In genomic region chr2:207239754-207240494, GRCh38 we compare ENCODE assay signal across 10 cellular contexts.
DNase-seq lines count a peak whose midpoint lies in the region; ATAC-seq and TF ChIP-seq lines count a peak whose summit lies in the region.
"Had no signal": no experiment of that assay in that cellular context is flagged by ENCODE, and none has a peak within 500 bp of the region (broad histone marks: within the 10 kb centered on the region; RNA-seq: fewer than 3 reads in every experiment).

No MANE protein-coding gene starts in this region.

- TF ChIP-seq CTCF in left ventricle myocardium inferior (IDR thresholded peaks at IDR 0.05; ENCODE audit: borderline replicate concordance) (no peak), RWPE2 (IDR thresholded peaks at IDR 0.05; ENCODE audit: poor library complexity, severe bottlenecking) (no peak), foreskin keratinocyte (conservative IDR thresholded peaks at IDR 0.05) (no peak)

- H3K4me1 ChIP-seq in left ventricle myocardium inferior (peaks cover 34% of the 10 kb centered on the region), right cardiac atrium (ENCODE audit: control insufficient read depth, insufficient read depth, low read length) (peaks cover 6% of the 10 kb centered on the region), RWPE2 (ENCODE audit: insufficient read depth, poor library complexity, severe bottlenecking) (peaks cover 39% of the 10 kb centered on the region), foreskin keratinocyte (peaks cover 19% of the 10 kb centered on the region), aorta (ENCODE audit: control insufficient read depth in 1 of 2, insufficient read depth in 2 of 2, low read length in 2 of 2) (peaks cover 0 to 3% of the 10 kb centered on the region in 2 donors)

- H3K27me3 ChIP-seq in left ventricle myocardium inferior (ENCODE audit: low read depth), result no peaks in the 10 kb centered on the region
- no peaks in the 10 kb centered on the region for H3K27me3 ChIP-seq in right cardiac atrium (ENCODE audit: control insufficient read depth, insufficient read depth)
- no peaks in the 10 kb centered on the region for H3K27me3 ChIP-seq in RWPE2 (ENCODE audit: insufficient read depth, poor library complexity, severe bottlenecking)
- H3K27me3 ChIP-seq in foreskin keratinocyte, result no peaks in the 10 kb centered on the region
- no peaks in the 10 kb centered on the region for H3K27me3 ChIP-seq in aorta (ENCODE audit: control insufficient read depth in 1 of 2, insufficient read depth in 2 of 2, low read length in 1 of 2)

- ATAC-seq in right cardiac atrium (no peak), RWPE2 (ENCODE audit: low read depth) (peak; percentile 57), foreskin keratinocyte (peak; percentile 68), aorta (ENCODE audit: low FRiP score) (peak; percentile 39)

- H3K4me3 ChIP-seq in left ventricle myocardium inferior, result no peak overlapping the region
- H3K4me3 ChIP-seq in right cardiac atrium (ENCODE audit: low read length), result no peak overlapping the region
- peak overlapping the region; percentile 38 for H3K4me3 ChIP-seq in RWPE2 (ENCODE audit: severe bottlenecking)
- no peak overlapping the region for H3K4me3 ChIP-seq in aorta (ENCODE audit: low read length in 2 of 2)
- H3K4me3 ChIP-seq: psoas muscle had no signal

- DNase-seq in left ventricle myocardium inferior, result no peak
- DNase-seq in right cardiac atrium, result no peak
- no peak for DNase-seq in RWPE2 (ENCODE audit: low spot score)
- peak; percentile 87 to 89 for DNase-seq in foreskin keratinocyte
- no peak for DNase-seq in aorta
- no peak for DNase-seq in anterior cingulate cortex (lab: John Stamatoyannopoulos, UW)
- no peak for DNase-seq in HuH-7.5 (ENCODE audit: low spot score)
- DNase-seq in activated effector memory CD4-positive, alpha-beta T cell treated with Interleukin-2 at 50 U/mL for 16 hours, result no peak
- DNase-seq: DND-41 had no signal

- intact Hi-C loops in left ventricle myocardium inferior (cut with micrococcal nuclease) (no loop called here), right cardiac atrium (cut with DNase I) (no loop called here), aorta (cut with DNase I) (loop anchor here in 1 of 2 donors (5.0 kb wide), 1 partner anchor 73 kb away; the partner anchor contains the start of gene KLF7)

- WGBS in right cardiac atrium, result 58% methylated on average over 9 of the region's 9 CpGs
- WGBS in aorta, 2 donors, result 54 to 57% methylated on average over 9 of the region's 9 CpGs

- H3K9me3 ChIP-seq in left ventricle myocardium inferior (replicated peaks) (no peaks in the 10 kb centered on the region), right cardiac atrium (ENCODE audit: control insufficient read depth, low read length) (no peaks in the 10 kb centered on the region), RWPE2 (ENCODE audit: severe bottlenecking) (no peaks in the 10 kb centered on the region), aorta (ENCODE audit: control insufficient read depth, low read length) (no peaks in the 10 kb centered on the region)
- H3K9me3 ChIP-seq: psoas muscle had no signal

- H3K36me3 ChIP-seq in left ventricle myocardium inferior, result no peaks in the 10 kb centered on the region
- H3K36me3 ChIP-seq in RWPE2 (ENCODE audit: low read depth), result peaks cover 35% of the 10 kb centered on the region
- H3K36me3 ChIP-seq in aorta (ENCODE audit: control insufficient read depth in 1 of 2, insufficient read depth in 2 of 2, low read length in 1 of 2), result no peaks in the 10 kb centered on the region

- peak overlapping the region; percentile 36 for H3K27ac ChIP-seq in left ventricle myocardium inferior (replicated peaks)
- no peak overlapping the region for H3K27ac ChIP-seq in right cardiac atrium (ENCODE audit: low read length)
- peak overlapping the region; percentile 100 for H3K27ac ChIP-seq in RWPE2 (ENCODE audit: poor library complexity, severe bottlenecking)
- peak overlapping the region; percentile 96 for H3K27ac ChIP-seq in foreskin keratinocyte
- H3K27ac ChIP-seq in aorta (ENCODE audit: low read depth in 1 of 2, low read length in 2 of 2), result peak overlapping the region; percentile 36 to 81
- H3K27ac ChIP-seq: psoas muscle had no signal

Comparison
In these comparisons a context has a peak if more than half of its experiments do, and no peak if none do; other contexts are left out.
1. DNase-seq: peak in foreskin keratinocyte (2 of 2); none in left ventricle myocardium inferior (single experiment), right cardiac atrium (0 of 3), RWPE2 (single experiment), aorta (0 of 2), anterior cingulate cortex (0 of 58), HuH-7.5 (single experiment) and activated effector memory CD4-positive, alpha-beta T cell treated with Interleukin-2 at 50 U/mL for 16 hours (single experiment).
2. ATAC-seq: peak in RWPE2 (single experiment), foreskin keratinocyte (single experiment) and aorta (single experiment); none in right cardiac atrium (0 of 2).